Comparison of ENCODE assay signal across 1 cellular context in genomic region chr6:129719692-129720091, GRCh38.
TF ChIP-seq lines count a peak whose summit lies in the region.

No MANE protein-coding gene starts in this region.

TF ChIP-seq in HepG2, 621 proteins besides CTCF, POLR2A, EP300 and RAD21:
- no peak for TF ChIP-seq SNAI1 (CRISPR knock-in tag; IDR thresholded peaks at IDR 0.05; ENCODE audit: borderline replicate concordance)
- no peak for TF ChIP-seq FIP1L1 (IDR thresholded peaks at IDR 0.05; ENCODE audit: borderline replicate concordance, insufficient read depth, low read depth, low read length)
- 0 out of 2 replicates have a peak, but pooled peaks have one; percentile 14 for TF ChIP-seq TFAP4 (IDR thresholded peaks at IDR 0.05; ENCODE audit: borderline replicate concordance, low read depth)
TF ChIP-seq in HepG2: peak in this region for 1.
